32 cellular contexts compared by ENCODE assay signal in the genomic region with DNA sequence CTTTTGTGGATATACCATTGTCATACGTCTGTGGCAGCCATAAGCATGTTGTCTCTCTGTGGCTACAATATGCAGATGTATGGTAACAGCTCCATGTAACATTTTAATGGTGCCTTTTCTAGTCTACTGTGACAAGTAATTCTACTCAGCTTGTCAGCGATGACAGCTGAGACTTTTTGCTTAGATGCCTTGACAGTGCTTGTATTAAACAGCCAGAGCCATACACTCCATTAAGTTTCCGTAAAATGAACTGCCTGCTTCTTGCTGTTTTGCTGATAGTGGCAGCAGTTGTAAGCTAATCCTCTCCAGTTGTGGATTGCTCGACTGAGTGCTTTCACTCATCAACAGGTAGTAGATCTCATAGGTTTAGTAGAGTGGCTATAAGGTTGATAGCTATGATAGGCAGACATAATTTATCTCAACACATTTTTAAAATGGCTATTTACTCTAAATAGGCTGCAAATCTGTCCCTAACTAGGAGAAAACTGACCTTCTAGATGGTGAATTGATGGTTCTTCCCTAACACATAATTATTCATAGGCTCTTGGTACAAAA.
"Had no signal": no experiment of that assay in that cellular context is flagged by ENCODE, and none has a peak within 500 bp of the region (broad histone marks: within the 10 kb centered on the region; RNA-seq: fewer than 3 reads in every experiment).

No MANE protein-coding gene starts in this region.

- H3K4me1 Mint-ChIP-seq: activated B cell treated with CpG ODN at 0.5 μM for 24 hours; activated naive CD4-positive, alpha-beta T cell treated with anti-CD3 and anti-CD28 coated beads, Interleukin-2, amount 50 U/mL, for 24 hours; activated naive CD8-positive, alpha-beta T cell treated with anti-CD3 and anti-CD28 coated beads, Interleukin-2, amount 10 ng/mL, durations not matched to agents 7 days and 5 days; central memory CD8-positive, alpha-beta T cell; T-helper 17 cell had no signal

- H3K27me3 Mint-ChIP-seq: activated B cell treated with CpG ODN at 0.5 μM for 24 hours; activated CD8-positive, alpha-beta T cell treated with anti-CD3 and anti-CD28 coated beads for 36 hours; activated naive CD4-positive, alpha-beta T cell treated with anti-CD3 and anti-CD28 coated beads, Interleukin-2, amount 50 U/mL, for 24 hours; activated naive CD8-positive, alpha-beta T cell treated with anti-CD3 and anti-CD28 coated beads, Interleukin-2, amount 10 ng/mL, durations not matched to agents 7 days and 5 days; brain; central memory CD8-positive, alpha-beta T cell; dendritic cell treated with granulocyte-macrophage colony-stimulating factor and Interleukin-4, amounts not matched to agents 40 ng/mL and 50 ng/mL, for 4 days; T-helper 17 cell had no signal

- H3K27me3 ChIP-seq: ascending aorta, breast epithelium, cardiac muscle cell, dorsolateral prefrontal cortex had no signal

- H3K36me3 Mint-ChIP-seq: activated naive CD4-positive, alpha-beta T cell treated with anti-CD3 and anti-CD28 coated beads, Interleukin-2, amount 50 U/mL, for 24 hours; activated naive CD8-positive, alpha-beta T cell treated with anti-CD3 and anti-CD28 coated beads, Interleukin-2, amount 10 ng/mL, durations not matched to agents 7 days and 5 days; brain had no signal

- H3K4me1 ChIP-seq: ascending aorta, breast epithelium had no signal

- H3K9me3 ChIP-seq: ascending aorta, breast epithelium had no signal

- H3K4me3 ChIP-seq: ascending aorta, breast epithelium, cardiac muscle cell, coronary artery, dorsolateral prefrontal cortex had no signal

- ATAC-seq: activated CD4-positive, CD25-positive, alpha-beta regulatory T cell treated with anti-CD3 and anti-CD28 coated beads, Interleukin-2, amount 50 U/mL, for 24 hours; activated CD8-positive, alpha-beta T cell treated with anti-CD3 and anti-CD28 coated beads for 36 hours; esophagus mucosa; T-helper 17 cell had no signal

- H3K4me3 Mint-ChIP-seq: activated B cell treated with CpG ODN at 0.5 μM for 24 hours; activated CD8-positive, alpha-beta T cell treated with anti-CD3 and anti-CD28 coated beads for 36 hours; activated naive CD4-positive, alpha-beta T cell treated with anti-CD3 and anti-CD28 coated beads for 36 hours; activated naive CD4-positive, alpha-beta T cell treated with anti-CD3 and anti-CD28 coated beads, Interleukin-2, amount 50 U/mL, for 24 hours; activated naive CD8-positive, alpha-beta T cell treated with anti-CD3 and anti-CD28 coated beads, Interleukin-2, amount 10 ng/mL, durations not matched to agents 7 days and 5 days; activated T-helper 1 cell treated with anti-CD3 and anti-CD28 coated beads, Interleukin-12 subunit alpha, Interleukin-12 subunit beta, Interleukin-2, Interleukin-4 antibody, amounts not matched to agents 30 ng/mL and 10 ng/mL and 1 ng/mL, durations not matched to agents 14 hours and 24 hours and 36 hours; brain; central memory CD8-positive, alpha-beta T cell; dendritic cell treated with granulocyte-macrophage colony-stimulating factor and Interleukin-4, amounts not matched to agents 40 ng/mL and 50 ng/mL, for 4 days; endodermal cell; T-helper 17 cell; T-helper 2 cell treated with Interferon-gamma antibody and Interleukin-4, amounts not matched to agents 5 μg/mL and 100 μg/mL, for 36 hours had no signal

- H3K36me3 ChIP-seq: ascending aorta, breast epithelium, cardiac muscle cell, WERI-Rb-1 had no signal

- H3K27ac Mint-ChIP-seq: activated B cell treated with CpG ODN at 0.5 μM for 24 hours; activated CD8-positive, alpha-beta T cell treated with anti-CD3 and anti-CD28 coated beads for 36 hours; activated naive CD4-positive, alpha-beta T cell treated with anti-CD3 and anti-CD28 coated beads for 36 hours; activated naive CD4-positive, alpha-beta T cell treated with anti-CD3 and anti-CD28 coated beads, Interleukin-2, amount 50 U/mL, for 24 hours; activated naive CD8-positive, alpha-beta T cell treated with anti-CD3 and anti-CD28 coated beads, Interleukin-2, amount 10 ng/mL, durations not matched to agents 7 days and 5 days; activated T-helper 1 cell treated with anti-CD3 and anti-CD28 coated beads, Interleukin-12 subunit alpha, Interleukin-12 subunit beta, Interleukin-2, Interleukin-4 antibody, amounts not matched to agents 30 ng/mL and 10 ng/mL and 1 ng/mL, durations not matched to agents 14 hours and 24 hours and 36 hours; activated T-helper 2 cell treated with anti-CD3 and anti-CD28 coated beads, Interferon-gamma antibody, Interleukin-2, Interleukin-4, amounts not matched to agents 10 μg/mL and 5 μg/mL and 100 μg/mL, durations not matched to agents 14 hours and 24 hours and 36 hours; brain; dendritic cell treated with granulocyte-macrophage colony-stimulating factor and Interleukin-4, amounts not matched to agents 40 ng/mL and 50 ng/mL, for 4 days; endodermal cell; T-helper 17 cell; T-helper 2 cell treated with Interferon-gamma antibody and Interleukin-4, amounts not matched to agents 5 μg/mL and 100 μg/mL, for 36 hours had no signal

- H3K9me3 Mint-ChIP-seq: activated naive CD4-positive, alpha-beta T cell treated with anti-CD3 and anti-CD28 coated beads for 36 hours; activated naive CD8-positive, alpha-beta T cell treated with anti-CD3 and anti-CD28 coated beads, Interleukin-2, amount 10 ng/mL, durations not matched to agents 7 days and 5 days; activated T-helper 1 cell treated with anti-CD3 and anti-CD28 coated beads, Interleukin-12 subunit alpha, Interleukin-12 subunit beta, Interleukin-2, Interleukin-4 antibody, amounts not matched to agents 30 ng/mL and 10 ng/mL and 1 ng/mL, durations not matched to agents 14 hours and 24 hours and 36 hours had no signal

- DNase-seq: activated B cell treated with CpG ODN at 0.5 μM for 24 hours; activated CD4-positive, alpha-beta T cell treated with anti-CD3 and anti-CD28 coated beads for 48 hours; activated CD4-positive, alpha-beta T cell treated with anti-CD3 and anti-CD28 coated beads, Interleukin-2, amount 50 U/mL, for 1 hour; activated CD4-positive, alpha-beta T cell treated with anti-CD3 and anti-CD28 coated beads, Interleukin-2, amount 50 U/mL, for 48 hours; activated CD8-positive, alpha-beta memory T cell treated with anti-CD3 and anti-CD28 coated beads for 24 hours; activated CD8-positive, alpha-beta T cell treated with anti-CD3 and anti-CD28 coated beads for 36 hours; activated effector memory CD4-positive, alpha-beta T cell treated with anti-CD3 and anti-CD28 coated beads, Interleukin-2, amount 50 U/mL, for 16 hours; activated naive CD4-positive, alpha-beta T cell treated with anti-CD3 and anti-CD28 coated beads for 36 hours; activated naive CD8-positive, alpha-beta T cell treated with anti-CD3 and anti-CD28 coated beads, Interleukin-2, amount 10 ng/mL, durations not matched to agents 7 days and 5 days; activated T-cell treated with anti-CD3 and anti-CD28 coated beads, Interleukin-2, amount 50 U/mL, for 48 hours; dorsolateral prefrontal cortex; effector memory CD4-positive, alpha-beta T cell; endodermal cell; foreskin fibroblast; head of caudate nucleus; T-helper 1 cell; T-helper 17 cell; T1000; WERI-Rb-1 had no signal

- H3K27ac ChIP-seq: ascending aorta, breast epithelium, cardiac muscle cell, coronary artery, dorsolateral prefrontal cortex, WERI-Rb-1 had no signal
